ENCODE assay signal across 19 cellular contexts in the genomic region with DNA sequence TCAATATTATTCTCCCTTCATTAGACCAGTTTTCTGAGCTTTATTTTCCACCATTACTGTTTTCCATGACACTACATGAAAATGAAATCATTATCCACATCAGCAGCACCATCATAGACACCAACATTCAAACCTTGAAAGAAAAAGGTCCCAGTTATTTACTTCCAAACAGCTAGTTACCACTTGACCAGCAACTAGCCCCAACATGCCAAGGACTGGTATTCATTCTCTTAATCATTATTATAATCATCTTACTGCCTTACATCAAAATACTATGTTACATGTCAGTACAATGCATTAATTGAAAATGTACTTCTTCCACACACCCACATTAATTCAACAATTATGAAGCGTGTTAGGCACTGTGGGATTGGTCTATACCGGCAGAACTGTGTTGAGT.
A peak's percentile ranks its signal among the peaks of the same experiment; 100 is the strongest.
DNase-seq lines count a peak whose midpoint lies in the region; ATAC-seq, FAIRE-seq and TF ChIP-seq lines count a peak whose summit lies in the region.
"Had no signal": no experiment of that assay in that cellular context is flagged by ENCODE, and none has a peak within 500 bp of the region (broad histone marks: within the 10 kb centered on the region; RNA-seq: fewer than 3 reads in every experiment).

No MANE protein-coding gene starts in this region.

- TF ChIP-seq POLR2A in GM12891 (IDR thresholded peaks at IDR 0.05; ENCODE audit: low read depth, low read length) = no peak

- no peak overlapping the region for H3K4me3 ChIP-seq in epithelial cell of esophagus (ENCODE audit: low read length)
- H3K4me3 ChIP-seq: GM23248 had no signal

- ATAC-seq in GM19023 (IDR thresholded peaks at IDR 0.05; ENCODE audit: unreplicated experiment) = no peak
- ATAC-seq: HCT116 had no signal

- DNase-seq in GM12891 (ENCODE audit: insufficient read length, low spot score) = no peak
- DNase-seq in HPDE6-E6E7 (ENCODE audit: extremely low spot score) = peak; percentile 4
- DNase-seq in epithelial cell of esophagus (ENCODE audit: low read depth) = peak; percentile 79
- DNase-seq in cerebellum (ENCODE audit: low spot score) = no peak
- DNase-seq in HCEC 1CT = no peak
- DNase-seq: C1 segment of cervical spinal cord; Calu3; CD4-positive, alpha-beta memory T cell; COR-L47; DMS53; DMS79 treated with DMSO at 0.1 percent for 48 hours; GF-D8; GM23248; H7 had no signal

- FAIRE-seq in GM12891 (lab: Jason Lieb, UNC) = peak; percentile 20
- FAIRE-seq: GM12892, GM19239, H1 had no signal

- TF ChIP-seq CTCF in epithelial cell of esophagus (IDR thresholded peaks at IDR 0.05; ENCODE audit: insufficient read depth, low read depth, low read length, missing control alignments) = no peak

TF ChIP-seq in GM12891, 5 proteins besides CTCF, POLR2A, EP300 and RAD21:
- TF ChIP-seq SPI1 (IDR thresholded peaks at IDR 0.05; ENCODE audit: low read depth, low read length) (no peak), POU2F2 (IDR thresholded peaks at IDR 0.05; ENCODE audit: low read depth, low read length) (no peak), TAF1 (IDR thresholded peaks at IDR 0.05; ENCODE audit: low read depth, low read length) (no peak), POLR2AphosphoS5 (IDR thresholded peaks at IDR 0.05; ENCODE audit: low read depth, low read length) (no peak), PAX5 (IDR thresholded peaks at IDR 0.05; ENCODE audit: insufficient read depth, low read length, severe bottlenecking) (no peak)

Comparison
In these comparisons a context has a peak if more than half of its experiments do, and no peak if none do; other contexts are left out.
1. DNase-seq: peak in HPDE6-E6E7 (single experiment) and epithelial cell of esophagus (single experiment); none in GM12891 (single experiment), cerebellum (single experiment) and HCEC 1CT (single experiment).